In genomic region chr19:8307965-8308866, GRCh38 we compare ENCODE assay signal across 8 cellular contexts. TPM values are rescaled to one million over a fixed set of nuclear protein-coding genes. Genes with fewer than 3 reads are reported as not detected.
DNase-seq lines count a peak whose midpoint lies in the region; ATAC-seq and TF ChIP-seq lines count a peak whose summit lies in the region.

Gene CD320, minus strand, starts transcription at chr19:8308358. Its CDS starts 68 bp downstream, at chr19:8308290.

- H3K4me1 ChIP-seq in prostate gland (replicated peaks) = peaks cover 12% of the 10 kb centered on the region
- peaks cover 27% of the 10 kb centered on the region for H3K4me1 ChIP-seq in upper lobe of right lung

- H3K27me3 ChIP-seq in prostate gland (replicated peaks; ENCODE audit: insufficient read depth) (no peaks in the 10 kb centered on the region), upper lobe of right lung (no peaks in the 10 kb centered on the region)

- TF ChIP-seq CTCF in GM10248 (IDR thresholded peaks at IDR 0.05; ENCODE audit: control extremely low read depth, extremely low read depth, low read depth, missing control alignments) = no peak
- peak in 1 of 4 experiments; percentile 26 for TF ChIP-seq CTCF in prostate gland (IDR thresholded peaks at IDR 0.05)
- TF ChIP-seq CTCF in upper lobe of right lung (IDR thresholded peaks at IDR 0.05) = no peak

- H3K4me1 Mint-ChIP-seq in T-helper 1 cell treated with Interleukin-12 subunit alpha and Interleukin-12 subunit beta and Interleukin-4 antibody, amounts not matched to agents 30 μg/mL and 1 μg/mL, for 36 hours (ENCODE audit: low read depth) = peaks cover 25% of the 10 kb centered on the region

- CTCF ChIA-PET in GM10248 (lab: Yijun Ruan, JAX) = interaction anchor here (1.9 kb wide), 1 partner anchor 106 kb away, joined by 4 read pairs; the partner anchor contains the start of gene MARCHF2

- WGBS in prostate gland = under 1% methylated on average over 40 of the region's 63 CpGs

- peak; percentile 94 for DNase-seq in GM10248 (ENCODE audit: extremely low spot score)
- peak; percentile 88 for DNase-seq in NCI-H146 (lab: John Stamatoyannopoulos, UW)
- DNase-seq in amniotic stem cell (lab: John Stamatoyannopoulos, UW) = peak; percentile 75
- peak; percentile 96 for DNase-seq in left ventricle myocardium superior
- peak; percentile 89 for DNase-seq in prostate gland (ENCODE audit: low spot score)
- peak; percentile 95 for DNase-seq in upper lobe of right lung

- H3K9me3 Mint-ChIP-seq in T-helper 1 cell treated with Interleukin-12 subunit alpha and Interleukin-12 subunit beta and Interleukin-4 antibody, amounts not matched to agents 30 μg/mL and 1 μg/mL, for 36 hours = no peaks in the 10 kb centered on the region

- peak within 1 kb of the TSS; percentile 91 for H3K4me3 Mint-ChIP-seq in T-helper 1 cell treated with Interleukin-12 subunit alpha and Interleukin-12 subunit beta and Interleukin-4 antibody, amounts not matched to agents 30 μg/mL and 1 μg/mL, for 36 hours

- peaks cover 10% of the 10 kb centered on the region for H3K36me3 Mint-ChIP-seq in T-helper 1 cell treated with Interleukin-12 subunit alpha and Interleukin-12 subunit beta and Interleukin-4 antibody, amounts not matched to agents 30 μg/mL and 1 μg/mL, for 36 hours (ENCODE audit: low read depth)

- H3K27me3 Mint-ChIP-seq in T-helper 1 cell treated with Interleukin-12 subunit alpha and Interleukin-12 subunit beta and Interleukin-4 antibody, amounts not matched to agents 30 μg/mL and 1 μg/mL, for 36 hours (ENCODE audit: low read depth) = no peaks in the 10 kb centered on the region

- H3K9me3 ChIP-seq in prostate gland = no peaks in the 10 kb centered on the region
- no peaks in the 10 kb centered on the region for H3K9me3 ChIP-seq in upper lobe of right lung

- intact Hi-C loops in left ventricle myocardium superior (cut with micrococcal nuclease) (no loop called here), prostate gland (cut with DNase I) (loop anchor here (1.0 to 5.0 kb wide), 2 partner anchors 13 to 51 kb away; partner anchors contain the start of genes NDUFA7 and RPS28), upper lobe of right lung (cut with DNase I) (no loop called here)

- POLR2A ChIA-PET in GM10248 (lab: Yijun Ruan, JAX) = interaction anchor here (0.7 kb wide), 1 partner anchor 15 kb away, joined by 3 read pairs; no protein-coding TSS in a partner anchor

- peak; percentile 51 for TF ChIP-seq POLR2A in prostate gland (IDR thresholded peaks at IDR 0.05)

- peak within 1 kb of the TSS; percentile 54 to 66 for H3K27ac ChIP-seq in prostate gland
- H3K27ac ChIP-seq in upper lobe of right lung = peak within 1 kb of the TSS; percentile 77

- H3K36me3 ChIP-seq in prostate gland (no peaks in the 10 kb centered on the region), upper lobe of right lung (peaks cover 23% of the 10 kb centered on the region)

- peak within 1 kb of the TSS; percentile 90 for H3K27ac Mint-ChIP-seq in T-helper 1 cell treated with Interleukin-12 subunit alpha and Interleukin-12 subunit beta and Interleukin-4 antibody, amounts not matched to agents 30 μg/mL and 1 μg/mL, for 36 hours

- H3K4me3 ChIP-seq in prostate gland = peak within 1 kb of the TSS; percentile 50 to 60
- H3K4me3 ChIP-seq in upper lobe of right lung = peak within 1 kb of the TSS; percentile 72

- ATAC-seq in HG02642 (IDR thresholded peaks at IDR 0.05; ENCODE audit: poor library complexity, unreplicated experiment) (peak; percentile 87), left ventricle myocardium superior (peak; percentile 96), upper lobe of right lung (peak; percentile 94)

RNA-seq across cellular contexts. Expression of gene CD320, which starts in this region (rescaled TPM):
- total RNA-seq in left ventricle myocardium superior (37.9 TPM), prostate gland (10 to 100 TPM; 50.8 to 91.4 TPM), upper lobe of right lung (49.4 TPM)

Comparison
In these comparisons a context has a peak if more than half of its experiments do, and no peak if none do; other contexts are left out.
1. Peak in every context shown above with its lines: DNase-seq, ATAC-seq, H3K4me3 ChIP-seq and H3K27ac ChIP-seq.